Comparison of ENCODE assay signal across 1 cellular context in genomic region chr9:115687356-115687755, GRCh38.
TF ChIP-seq lines count a peak whose summit lies in the region.

No MANE protein-coding gene starts in this region.

TF ChIP-seq in SK-N-SH, 30 proteins besides CTCF, POLR2A, EP300 and RAD21 (continued from another document):
- TF ChIP-seq, protein P1, sequence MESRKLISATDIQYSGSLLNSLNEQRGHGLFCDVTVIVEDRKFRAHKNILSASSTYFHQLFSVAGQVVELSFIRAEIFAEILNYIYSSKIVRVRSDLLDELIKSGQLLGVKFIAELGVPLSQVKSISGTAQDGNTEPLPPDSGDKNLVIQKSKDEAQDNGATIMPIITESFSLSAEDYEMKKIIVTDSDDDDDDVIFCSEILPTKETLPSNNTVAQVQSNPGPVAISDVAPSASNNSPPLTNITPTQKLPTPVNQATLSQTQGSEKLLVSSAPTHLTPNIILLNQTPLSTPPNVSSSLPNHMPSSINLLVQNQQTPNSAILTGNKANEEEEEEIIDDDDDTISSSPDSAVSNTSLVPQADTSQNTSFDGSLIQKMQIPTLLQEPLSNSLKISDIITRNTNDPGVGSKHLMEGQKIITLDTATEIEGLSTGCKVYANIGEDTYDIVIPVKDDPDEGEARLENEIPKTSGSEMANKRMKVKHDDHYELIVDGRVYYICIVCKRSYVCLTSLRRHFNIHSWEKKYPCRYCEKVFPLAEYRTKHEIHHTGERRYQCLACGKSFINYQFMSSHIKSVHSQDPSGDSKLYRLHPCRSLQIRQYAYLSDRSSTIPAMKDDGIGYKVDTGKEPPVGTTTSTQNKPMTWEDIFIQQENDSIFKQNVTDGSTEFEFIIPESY (IDR thresholded peaks at IDR 0.05; ENCODE audit: borderline replicate concordance, low read depth), result no peak
- TF ChIP-seq ELF1 (IDR thresholded peaks at IDR 0.05), result no peak
- TF ChIP-seq SIN3A (IDR thresholded peaks at IDR 0.05; ENCODE audit: borderline replicate concordance, low read depth, low read length), result no peak
- no peak for TF ChIP-seq FOSL2 (IDR thresholded peaks at IDR 0.05; ENCODE audit: borderline replicate concordance, low read depth)
- TF ChIP-seq TEAD4 (IDR thresholded peaks at IDR 0.05; ENCODE audit: borderline replicate concordance, insufficient read depth), result no peak
- TF ChIP-seq, protein P2, sequence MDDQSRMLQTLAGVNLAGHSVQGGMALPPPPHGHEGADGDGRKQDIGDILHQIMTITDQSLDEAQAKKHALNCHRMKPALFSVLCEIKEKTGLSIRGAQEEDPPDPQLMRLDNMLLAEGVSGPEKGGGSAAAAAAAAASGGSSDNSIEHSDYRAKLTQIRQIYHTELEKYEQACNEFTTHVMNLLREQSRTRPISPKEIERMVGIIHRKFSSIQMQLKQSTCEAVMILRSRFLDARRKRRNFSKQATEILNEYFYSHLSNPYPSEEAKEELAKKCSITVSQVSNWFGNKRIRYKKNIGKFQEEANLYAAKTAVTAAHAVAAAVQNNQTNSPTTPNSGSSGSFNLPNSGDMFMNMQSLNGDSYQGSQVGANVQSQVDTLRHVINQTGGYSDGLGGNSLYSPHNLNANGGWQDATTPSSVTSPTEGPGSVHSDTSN (IDR thresholded peaks at IDR 0.05), result no peak
- no peak for TF ChIP-seq EZH2phosphoT487 (IDR thresholded peaks at IDR 0.05; ENCODE audit: borderline replicate concordance, low read depth)
- TF ChIP-seq, protein P3, sequence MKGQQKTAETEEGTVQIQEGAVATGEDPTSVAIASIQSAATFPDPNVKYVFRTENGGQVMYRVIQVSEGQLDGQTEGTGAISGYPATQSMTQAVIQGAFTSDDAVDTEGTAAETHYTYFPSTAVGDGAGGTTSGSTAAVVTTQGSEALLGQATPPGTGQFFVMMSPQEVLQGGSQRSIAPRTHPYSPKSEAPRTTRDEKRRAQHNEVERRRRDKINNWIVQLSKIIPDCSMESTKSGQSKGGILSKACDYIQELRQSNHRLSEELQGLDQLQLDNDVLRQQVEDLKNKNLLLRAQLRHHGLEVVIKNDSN (IDR thresholded peaks at IDR 0.05; ENCODE audit: borderline replicate concordance, low read depth), result no peak
